19 cellular contexts compared by ENCODE assay signal in the genomic region with DNA sequence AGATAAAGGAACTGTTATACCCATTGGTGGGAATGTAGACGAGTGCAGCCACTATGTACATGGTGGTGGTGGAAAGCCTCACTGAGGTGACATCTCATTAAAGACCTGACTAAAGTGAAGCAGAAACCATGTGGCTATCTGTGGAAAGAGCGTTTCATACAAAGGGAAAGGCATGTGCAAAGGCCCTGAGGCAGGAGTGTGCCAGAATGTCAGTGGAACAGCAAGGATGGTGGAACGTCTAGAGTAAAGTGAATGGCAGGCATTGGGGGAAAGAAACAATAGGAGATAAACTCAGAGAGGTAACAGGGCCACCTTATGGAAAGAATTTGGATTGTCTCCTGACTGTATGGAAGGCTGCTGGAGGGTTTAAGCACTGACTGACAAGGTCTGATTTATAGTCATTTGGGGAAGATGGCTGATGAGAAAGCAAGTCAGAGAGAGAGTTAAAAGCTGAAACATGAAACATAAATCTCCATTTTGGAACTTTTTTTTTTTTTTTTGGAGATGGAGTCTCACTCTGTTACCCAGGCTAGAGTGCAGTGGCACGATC.
"Had no signal": no experiment of that assay in that cellular context is flagged by ENCODE, and none has a peak within 500 bp of the region (broad histone marks: within the 10 kb centered on the region; RNA-seq: fewer than 3 reads in every experiment).

No MANE protein-coding gene starts in this region.

- H3K36me3 Mint-ChIP-seq: activated naive CD4-positive, alpha-beta T cell treated with anti-CD3 and anti-CD28 coated beads, Interleukin-2, amount 10 ng/mL, durations not matched to agents 7 days and 5 days; mesothelial cell of epicardium; stimulated activated memory B cell treated with anti-CD40 and anti-IgM and Interleukin-4, amounts not matched to agents 10 μg/mL and 1 μg/mL and 100 μg/mL, for 72 hours; type B pancreatic cell had no signal

- H3K9me3 Mint-ChIP-seq: activated CD4-positive, alpha-beta T cell treated with anti-CD3 and anti-CD28 coated beads, Interleukin-2, amount 10 ng/mL, durations not matched to agents 7 days and 5 days; activated naive CD4-positive, alpha-beta T cell treated with anti-CD3 and anti-CD28 coated beads, Interleukin-2, amount 10 ng/mL, durations not matched to agents 7 days and 5 days; activated T-helper 2 cell treated with anti-CD3 and anti-CD28 coated beads, Interferon-gamma antibody, Interleukin-2, Interleukin-4, amounts not matched to agents 10 μg/mL and 5 μg/mL and 100 μg/mL, durations not matched to agents 14 hours and 24 hours and 36 hours had no signal

- H3K4me1 ChIP-seq: colonic mucosa, heart left ventricle, spleen had no signal

- H3K4me3 Mint-ChIP-seq: activated CD4-positive, alpha-beta T cell treated with anti-CD3 and anti-CD28 coated beads, Interleukin-2, amount 10 ng/mL, durations not matched to agents 7 days and 5 days; activated naive CD4-positive, alpha-beta T cell treated with anti-CD3 and anti-CD28 coated beads, Interleukin-2, amount 10 ng/mL, durations not matched to agents 7 days and 5 days; mesothelial cell of epicardium; stimulated activated memory B cell treated with anti-CD40 and anti-IgM and Interleukin-4, amounts not matched to agents 10 μg/mL and 1 μg/mL and 100 μg/mL, for 72 hours; T-helper 17 cell; type B pancreatic cell had no signal

- FAIRE-seq: endothelial cell of umbilical vein, islet of Langerhans had no signal

- H3K9me3 ChIP-seq: colonic mucosa, spleen had no signal

- H3K27ac Mint-ChIP-seq: activated CD4-positive, alpha-beta T cell treated with anti-CD3 and anti-CD28 coated beads, Interleukin-2, amount 10 ng/mL, durations not matched to agents 7 days and 5 days; activated naive CD4-positive, alpha-beta T cell treated with anti-CD3 and anti-CD28 coated beads, Interleukin-2, amount 10 ng/mL, durations not matched to agents 7 days and 5 days; activated T-helper 2 cell treated with anti-CD3 and anti-CD28 coated beads, Interferon-gamma antibody, Interleukin-2, Interleukin-4, amounts not matched to agents 10 μg/mL and 5 μg/mL and 100 μg/mL, durations not matched to agents 14 hours and 24 hours and 36 hours; mesothelial cell of epicardium; progenitor cell of endocrine pancreas; stimulated activated memory B cell treated with anti-CD40 and anti-IgM and Interleukin-4, amounts not matched to agents 10 μg/mL and 1 μg/mL and 100 μg/mL, for 72 hours; T-helper 17 cell; type B pancreatic cell had no signal

- ATAC-seq: heart left ventricle; left ventricle myocardium superior; sciatic nerve; stimulated activated memory B cell treated with anti-CD40 and anti-IgM and Interleukin-4, amounts not matched to agents 10 μg/mL and 1 μg/mL and 100 μg/mL, for 72 hours; T-helper 17 cell had no signal

- H3K27me3 ChIP-seq: colonic mucosa, heart left ventricle, spleen had no signal

- H3K36me3 ChIP-seq: colonic mucosa, heart left ventricle, spleen had no signal

- H3K27ac ChIP-seq: colonic mucosa, heart left ventricle, spleen had no signal

- H3K4me1 Mint-ChIP-seq: activated CD4-positive, alpha-beta T cell treated with anti-CD3 and anti-CD28 coated beads, Interleukin-2, amount 10 ng/mL, durations not matched to agents 7 days and 5 days; stimulated activated memory B cell treated with anti-CD40 and anti-IgM and Interleukin-4, amounts not matched to agents 10 μg/mL and 1 μg/mL and 100 μg/mL, for 72 hours; T-helper 17 cell had no signal

- H3K4me3 ChIP-seq: colonic mucosa, heart left ventricle, spleen had no signal

- H3K27me3 Mint-ChIP-seq: activated naive CD4-positive, alpha-beta T cell treated with anti-CD3 and anti-CD28 coated beads, Interleukin-2, amount 10 ng/mL, durations not matched to agents 7 days and 5 days; progenitor cell of endocrine pancreas; stimulated activated memory B cell treated with anti-CD40 and anti-IgM and Interleukin-4, amounts not matched to agents 10 μg/mL and 1 μg/mL and 100 μg/mL, for 72 hours; type B pancreatic cell had no signal

- DNase-seq: activated CD4-positive, alpha-beta T cell treated with anti-CD3 and anti-CD28 coated beads, Interleukin-2, amount 10 ng/mL, durations not matched to agents 7 days and 5 days; activated CD4-positive, CD25-positive, alpha-beta regulatory T cell; activated naive CD4-positive, alpha-beta T cell treated with anti-CD3 and anti-CD28 coated beads, Interleukin-2, amount 10 ng/mL, durations not matched to agents 7 days and 5 days; activated T-cell treated with anti-CD3 and anti-CD28 coated beads for 4 hours; colonic mucosa; heart left ventricle; left ventricle myocardium superior; nucleus accumbens; spleen; stimulated activated CD4-positive, alpha-beta T cell treated with anti-CD3 and anti-CD28 coated beads, Interleukin-1b, Interleukin-23, amount 100 ng/mL, for 48 hours; T-helper 17 cell had no signal
